9 cellular contexts compared by ENCODE assay signal in the genomic region with DNA sequence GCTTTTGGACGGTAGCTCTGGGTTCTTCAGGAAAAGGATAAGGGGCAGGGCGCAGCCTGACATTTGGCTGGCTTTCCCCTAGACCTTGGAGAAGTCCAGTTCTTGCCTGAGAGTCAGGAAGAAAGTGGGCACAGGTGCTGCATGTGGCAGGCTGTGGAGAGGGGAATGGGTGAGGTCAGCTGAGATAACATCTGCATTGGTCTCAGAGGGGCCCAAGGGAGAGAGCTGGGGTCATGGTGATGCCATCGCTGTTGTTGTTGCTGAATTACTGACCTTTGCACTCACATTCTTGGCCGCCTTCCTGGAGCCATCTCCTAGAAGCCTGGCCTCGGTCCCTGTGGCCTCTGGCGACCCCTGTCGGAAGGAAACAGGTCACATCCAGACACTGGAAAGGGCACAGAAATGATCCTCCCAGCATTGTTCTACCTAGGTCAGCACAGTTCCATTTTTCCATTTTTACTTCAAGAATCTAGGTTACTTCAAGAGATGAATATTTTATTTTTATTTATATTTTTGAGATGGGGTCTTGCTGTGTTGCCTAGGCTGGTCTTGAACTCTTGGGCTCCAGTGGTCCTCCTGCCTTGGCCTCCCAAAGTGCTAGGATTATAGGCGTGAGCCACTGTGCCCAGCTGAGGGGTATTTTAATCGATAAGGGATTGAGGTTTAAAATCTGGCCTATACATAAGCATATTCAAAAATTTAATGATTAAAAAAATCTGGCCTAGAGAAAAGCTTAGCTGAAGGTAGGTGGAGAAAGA. TPM values are rescaled to one million over a fixed set of nuclear protein-coding genes. Genes with fewer than 3 reads are reported as not detected.
DNase-seq lines count a peak whose midpoint lies in the region; ATAC-seq and TF ChIP-seq lines count a peak whose summit lies in the region.
"Had no signal": no experiment of that assay in that cellular context is flagged by ENCODE, and none has a peak within 500 bp of the region (broad histone marks: within the 10 kb centered on the region; RNA-seq: fewer than 3 reads in every experiment).

No MANE protein-coding gene starts in this region.

- H3K79me2 ChIP-seq in SK-N-SH (ENCODE audit: insufficient read depth), result no peaks in the 10 kb centered on the region

- WGBS in SK-N-SH (ENCODE audit: low lambda C conversion rate), result 53% methylated on average over 8 of the region's 9 CpGs

- no peaks in the 10 kb centered on the region for H4K20me1 ChIP-seq in SK-N-SH (ENCODE audit: insufficient read depth)

- H3K9me3 ChIP-seq in CD4-positive, alpha-beta T cell (ENCODE audit: control insufficient read depth, low read length), result no peaks in the 10 kb centered on the region
- H3K9me3 ChIP-seq in SK-N-SH, result no peaks in the 10 kb centered on the region
- H3K9me3 ChIP-seq: thoracic aorta had no signal

- H3K27me3 ChIP-seq in CD4-positive, alpha-beta T cell (ENCODE audit: control insufficient read depth, insufficient read depth, low read length), result no peaks in the 10 kb centered on the region
- H3K27me3 ChIP-seq in SK-N-SH (ENCODE audit: insufficient read depth), result no peaks in the 10 kb centered on the region

- intact Hi-C loops in CD4-positive, alpha-beta T cell (cut with DNase I, micrococcal nuclease), result loop anchor here (1.0 kb wide), 4 partner anchors 13 to 325 kb away; no protein-coding TSS in a partner anchor
- intact Hi-C loops in left cardiac atrium (cut with DNase I), result no loop called here

- no peak overlapping the region for H3K4me2 ChIP-seq in SK-N-SH

- TF ChIP-seq CTCF in CD4-positive, alpha-beta T cell (IDR thresholded peaks at IDR 0.05), result peak; percentile 78
- peak; percentile 49 for TF ChIP-seq CTCF in SK-N-SH (IDR thresholded peaks at IDR 0.05)
- peak; percentile 78 for TF ChIP-seq CTCF in progenitor cell of endocrine pancreas (IDR thresholded peaks at IDR 0.05; ENCODE audit: unreplicated experiment)

- CTCF ChIA-PET in CD4-positive, alpha-beta T cell (lab: Charles Lee), result interaction anchor here (1.2 to 3.4 kb wide), 2 partner anchors 10 to 13 kb away, joined by 4 to 27 read pairs; no protein-coding TSS in a partner anchor
- CTCF ChIA-PET in SK-N-SH (lab: Yijun Ruan, JAX), result interaction anchor here (1.0 to 1.4 kb wide), 5 partner anchors 10 to 33 kb away, joined by 3 to 5 read pairs (median 4); no protein-coding TSS in a partner anchor

- H3K4me3 ChIP-seq in SK-N-SH (ENCODE audit: low read depth in 2 of 2, low read length in 1 of 2), result peak overlapping the region in 1 of 2 experiments; percentile 44; a peak in 1 of 4 replicates
- H3K4me3 ChIP-seq: thoracic aorta had no signal

- peak; percentile 65 for ATAC-seq in CD4-positive, alpha-beta T cell (ENCODE audit: poor library complexity)
- ATAC-seq in activated naive CD4-positive, alpha-beta T cell treated with anti-CD3 and anti-CD28 coated beads, Interleukin-2, amount 50 U/mL, for 72 hours, result peak; percentile 76 to 81
- peak; percentile 87 to 88 for ATAC-seq in left cardiac atrium
- ATAC-seq in HG02840 (IDR thresholded peaks at IDR 0.05; ENCODE audit: low FRiP score, unreplicated experiment), result no peak
- no peak for ATAC-seq in GM19397 (IDR thresholded peaks at IDR 0.05; ENCODE audit: unreplicated experiment)

- peak; percentile 52 to 69 (median 58) for DNase-seq in CD4-positive, alpha-beta T cell
- DNase-seq in HK-2 (ENCODE audit: unreplicated experiment), result peak; percentile 75
- DNase-seq in SK-N-SH, result no peak
- DNase-seq in activated naive CD4-positive, alpha-beta T cell treated with anti-CD3 and anti-CD28 coated beads, Interleukin-2, amount 50 U/mL, for 72 hours (ENCODE audit: low spot score in 2 of 2), result peak in 1 of 2 donors; percentile 64
- DNase-seq in left cardiac atrium, result peak; percentile 91
- peak; percentile 52 for DNase-seq in progenitor cell of endocrine pancreas (ENCODE audit: low spot score, unreplicated experiment)

- TF ChIP-seq RAD21 in SK-N-SH (IDR thresholded peaks at IDR 0.05; ENCODE audit: low read length), result peak; percentile 37

- no peak overlapping the region for H3K27ac ChIP-seq in CD4-positive, alpha-beta T cell (ENCODE audit: low read depth, low read length)
- H3K27ac ChIP-seq in SK-N-SH (ENCODE audit: low read depth in 2 of 2, low read length in 1 of 2), result no peak overlapping the region
- H3K27ac ChIP-seq: thoracic aorta had no signal

- no peak overlapping the region for H2AFZ ChIP-seq in SK-N-SH (ENCODE audit: low read depth)

- no peak for TF ChIP-seq EP300 in SK-N-SH (IDR thresholded peaks at IDR 0.05; ENCODE audit: borderline replicate concordance in 1 of 2, low read depth in 1 of 2, low read length in 1 of 2)

- POLR2A ChIA-PET in CD4-positive, alpha-beta T cell (lab: Charles Lee), result interaction anchor here (1.4 kb wide), 1 partner anchor 10 kb away, joined by 7 read pairs; no protein-coding TSS in a partner anchor
- POLR2A ChIA-PET in SK-N-SH (lab: Yijun Ruan, JAX), result no interaction called here

- H3K4me3 Mint-ChIP-seq in CD4-positive, alpha-beta T cell, result no peak overlapping the region
- H3K4me3 Mint-ChIP-seq in progenitor cell of endocrine pancreas (ENCODE audit: low read depth), result no peak overlapping the region

- no peaks in the 10 kb centered on the region for H3K9me2 ChIP-seq in SK-N-SH

- H3K27me3 Mint-ChIP-seq in CD4-positive, alpha-beta T cell, result no peaks in the 10 kb centered on the region
- H3K27me3 Mint-ChIP-seq in progenitor cell of endocrine pancreas, result no peaks in the 10 kb centered on the region

- no peaks in the 10 kb centered on the region for H3K36me3 Mint-ChIP-seq in CD4-positive, alpha-beta T cell (ENCODE audit: low read depth)
- H3K36me3 Mint-ChIP-seq in activated naive CD4-positive, alpha-beta T cell treated with anti-CD3 and anti-CD28 coated beads, Interleukin-2, amount 50 U/mL, for 72 hours, result no peaks in the 10 kb centered on the region
- no peaks in the 10 kb centered on the region for H3K36me3 Mint-ChIP-seq in progenitor cell of endocrine pancreas (ENCODE audit: insufficient read depth)

- H3K4me1 ChIP-seq in SK-N-SH (ENCODE audit: control insufficient read depth in 1 of 2, insufficient read depth in 2 of 2, low read depth in 1 of 2, low read length in 1 of 2), result no peaks in the 10 kb centered on the region; a peak in 1 of 4 replicates

- H3K9ac ChIP-seq in SK-N-SH, result no peak overlapping the region

- no peaks in the 10 kb centered on the region for H3F3A ChIP-seq in SK-N-SH (replicated peaks; ENCODE audit: insufficient read depth)

- H3K4me1 Mint-ChIP-seq in CD4-positive, alpha-beta T cell (ENCODE audit: low read depth), result peaks cover 6% of the 10 kb centered on the region
- peaks cover 18% of the 10 kb centered on the region for H3K4me1 Mint-ChIP-seq in progenitor cell of endocrine pancreas (ENCODE audit: low read depth)

- no peaks in the 10 kb centered on the region for H3K9me3 Mint-ChIP-seq in CD4-positive, alpha-beta T cell
- H3K9me3 Mint-ChIP-seq in activated naive CD4-positive, alpha-beta T cell treated with anti-CD3 and anti-CD28 coated beads, Interleukin-2, amount 50 U/mL, for 72 hours, result no peaks in the 10 kb centered on the region
- no peaks in the 10 kb centered on the region for H3K9me3 Mint-ChIP-seq in progenitor cell of endocrine pancreas (ENCODE audit: low read depth)

- no peak overlapping the region for H3K27ac Mint-ChIP-seq in CD4-positive, alpha-beta T cell
- no peak overlapping the region for H3K27ac Mint-ChIP-seq in activated naive CD4-positive, alpha-beta T cell treated with anti-CD3 and anti-CD28 coated beads, Interleukin-2, amount 50 U/mL, for 72 hours
- H3K27ac Mint-ChIP-seq in progenitor cell of endocrine pancreas, result peak overlapping the region; percentile 38

- no peaks in the 10 kb centered on the region for H3K36me3 ChIP-seq in SK-N-SH (replicated peaks in 1 of 2; ENCODE audit: control insufficient read depth in 1 of 2, insufficient read depth in 2 of 2, low read length in 1 of 2)
- H3K36me3 ChIP-seq: thoracic aorta had no signal

TF ChIP-seq in SK-N-SH, 30 proteins besides CTCF, POLR2A, EP300 and RAD21:
- TF ChIP-seq IRF3 (IDR thresholded peaks at IDR 0.05; ENCODE audit: low read depth, low read length) (no peak), RFX5 (IDR thresholded peaks at IDR 0.05; ENCODE audit: low read length) (no peak)

RNA-seq across cellular contexts. Expression of gene LIPE, which starts 6.5 kb away (rescaled TPM):
- 1 to 10 TPM; 7.6 to 8.2 TPM for total RNA-seq in CD4-positive, alpha-beta T cell
- polyA plus RNA-seq in SK-N-SH (2012; rRNA removed), result 3.2 and 4.4 TPM in 2 replicates
- polyA plus RNA-seq in SK-N-SH (2012; cell fraction: cytosol; rRNA removed), result 1.4 and 3.0 TPM in 2 replicates
- 5.1 and 5.2 TPM in 2 replicates for polyA plus RNA-seq in SK-N-SH (2012; cell fraction: nucleus; rRNA removed)
- total RNA-seq in activated naive CD4-positive, alpha-beta T cell treated with anti-CD3 and anti-CD28 coated beads, Interleukin-2, amount 50 U/mL, for 72 hours, result 10 to 100 TPM; 13.6 to 27.0 TPM
- total RNA-seq in left cardiac atrium (100 to 1,000 TPM; 174 to 202 TPM), progenitor cell of endocrine pancreas (12.8 and 13.4 TPM in 2 replicates)

RNA-seq across cellular contexts. Expression of gene CXCL17, which starts 9.1 kb away (rescaled TPM):
- total RNA-seq in CD4-positive, alpha-beta T cell, result not detected
- not detected in 2 replicates for polyA plus RNA-seq in SK-N-SH (2012; rRNA removed)
- not detected in 2 replicates for polyA plus RNA-seq in SK-N-SH (2012; cell fraction: cytosol; rRNA removed)
- polyA plus RNA-seq in SK-N-SH (2012; cell fraction: nucleus; rRNA removed), result not detected in 2 replicates
- total RNA-seq in activated naive CD4-positive, alpha-beta T cell treated with anti-CD3 and anti-CD28 coated beads, Interleukin-2, amount 50 U/mL, for 72 hours, result not detected
- total RNA-seq in left cardiac atrium (not detected), progenitor cell of endocrine pancreas (0.48 and 0.64 TPM in 2 replicates)

RNA-seq across cellular contexts. Expression of gene CNFN, which starts 43.6 kb away (rescaled TPM):
- total RNA-seq in CD4-positive, alpha-beta T cell, result not detected
- 2.3 and 4.5 TPM in 2 replicates for polyA plus RNA-seq in SK-N-SH (2012; rRNA removed)
- polyA plus RNA-seq in SK-N-SH (2012; cell fraction: cytosol; rRNA removed), result 1.4 and 2.9 TPM in 2 replicates
- polyA plus RNA-seq in SK-N-SH (2012; cell fraction: nucleus; rRNA removed), result 0.80 and 4.0 TPM in 2 replicates
- not detected for total RNA-seq in activated naive CD4-positive, alpha-beta T cell treated with anti-CD3 and anti-CD28 coated beads, Interleukin-2, amount 50 U/mL, for 72 hours
- total RNA-seq in left cardiac atrium, result under 1 TPM in 1 of 2 donors, not detected in 1; 0.97 TPM
- total RNA-seq in progenitor cell of endocrine pancreas, result 2.8 and 2.9 TPM in 2 replicates
- total RNA-seq: thoracic aorta had no signal

Comparison
In these comparisons a context has a peak if more than half of its experiments do, and no peak if none do; other contexts are left out.
1. ATAC-seq: peak in CD4-positive, alpha-beta T cell (single experiment), activated naive CD4-positive, alpha-beta T cell treated with anti-CD3 and anti-CD28 coated beads, Interleukin-2, amount 50 U/mL, for 72 hours (2 of 2) and left cardiac atrium (2 of 2); none in HG02840 (single experiment) and GM19397 (single experiment).
2. RNA of gene LIPE, which starts 6.5 kb away (total RNA-seq): 174 to 202 TPM in left cardiac atrium; 13.6 to 27.0 TPM in activated naive CD4-positive, alpha-beta T cell treated with anti-CD3 and anti-CD28 coated beads, Interleukin-2, amount 50 U/mL, for 72 hours, 12.8 to 13.4 TPM in progenitor cell of endocrine pancreas and 7.6 to 8.2 TPM in CD4-positive, alpha-beta T cell; every median in the first group is over 4 times any median in the second.
3. intact Hi-C loops: an anchor here in CD4-positive, alpha-beta T cell (1.0 kb wide); none called in left cardiac atrium.
4. Peak in every context shown above with its lines, with median percentiles within 50 percentile points of each other: CTCF ChIP-seq.